In genomic region chr21:33977721-33978369, GRCh38 we compare ENCODE assay signal across 1 cellular context.
A peak's percentile ranks its signal among the peaks of the same experiment; 100 is the strongest.
TF ChIP-seq lines count a peak whose summit lies in the region.

No MANE protein-coding gene starts in this region.

TF ChIP-seq in K562, 482 proteins besides CTCF, POLR2A, EP300 and RAD21 (continued from another document):
- TF ChIP-seq, protein P1, sequence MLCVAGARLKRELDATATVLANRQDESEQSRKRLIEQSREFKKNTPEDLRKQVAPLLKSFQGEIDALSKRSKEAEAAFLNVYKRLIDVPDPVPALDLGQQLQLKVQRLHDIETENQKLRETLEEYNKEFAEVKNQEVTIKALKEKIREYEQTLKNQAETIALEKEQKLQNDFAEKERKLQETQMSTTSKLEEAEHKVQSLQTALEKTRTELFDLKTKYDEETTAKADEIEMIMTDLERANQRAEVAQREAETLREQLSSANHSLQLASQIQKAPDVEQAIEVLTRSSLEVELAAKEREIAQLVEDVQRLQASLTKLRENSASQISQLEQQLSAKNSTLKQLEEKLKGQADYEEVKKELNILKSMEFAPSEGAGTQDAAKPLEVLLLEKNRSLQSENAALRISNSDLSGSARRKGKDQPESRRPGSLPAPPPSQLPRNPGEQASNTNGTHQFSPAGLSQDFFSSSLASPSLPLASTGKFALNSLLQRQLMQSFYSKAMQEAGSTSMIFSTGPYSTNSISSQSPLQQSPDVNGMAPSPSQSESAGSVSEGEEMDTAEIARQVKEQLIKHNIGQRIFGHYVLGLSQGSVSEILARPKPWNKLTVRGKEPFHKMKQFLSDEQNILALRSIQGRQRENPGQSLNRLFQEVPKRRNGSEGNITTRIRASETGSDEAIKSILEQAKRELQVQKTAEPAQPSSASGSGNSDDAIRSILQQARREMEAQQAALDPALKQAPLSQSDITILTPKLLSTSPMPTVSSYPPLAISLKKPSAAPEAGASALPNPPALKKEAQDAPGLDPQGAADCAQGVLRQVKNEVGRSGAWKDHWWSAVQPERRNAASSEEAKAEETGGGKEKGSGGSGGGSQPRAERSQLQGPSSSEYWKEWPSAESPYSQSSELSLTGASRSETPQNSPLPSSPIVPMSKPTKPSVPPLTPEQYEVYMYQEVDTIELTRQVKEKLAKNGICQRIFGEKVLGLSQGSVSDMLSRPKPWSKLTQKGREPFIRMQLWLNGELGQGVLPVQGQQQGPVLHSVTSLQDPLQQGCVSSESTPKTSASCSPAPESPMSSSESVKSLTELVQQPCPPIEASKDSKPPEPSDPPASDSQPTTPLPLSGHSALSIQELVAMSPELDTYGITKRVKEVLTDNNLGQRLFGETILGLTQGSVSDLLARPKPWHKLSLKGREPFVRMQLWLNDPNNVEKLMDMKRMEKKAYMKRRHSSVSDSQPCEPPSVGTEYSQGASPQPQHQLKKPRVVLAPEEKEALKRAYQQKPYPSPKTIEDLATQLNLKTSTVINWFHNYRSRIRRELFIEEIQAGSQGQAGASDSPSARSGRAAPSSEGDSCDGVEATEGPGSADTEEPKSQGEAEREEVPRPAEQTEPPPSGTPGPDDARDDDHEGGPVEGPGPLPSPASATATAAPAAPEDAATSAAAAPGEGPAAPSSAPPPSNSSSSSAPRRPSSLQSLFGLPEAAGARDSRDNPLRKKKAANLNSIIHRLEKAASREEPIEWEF (CRISPR knock-in tag; IDR thresholded peaks at IDR 0.05) = 0 out of 2 replicates have a peak, but pooled peaks have one; percentile 60
- TF ChIP-seq NONO (IDR thresholded peaks at IDR 0.05; ENCODE audit: low read depth in 2 of 2, low read length in 1 of 2) = no peak
- TF ChIP-seq TRIM25 (IDR thresholded peaks at IDR 0.05; ENCODE audit: borderline replicate concordance) = no peak
- TF ChIP-seq DMBX1 (CRISPR knock-in tag; IDR thresholded peaks at IDR 0.05; ENCODE audit: borderline replicate concordance) = peak; percentile 48; the same call in 1 of the 2 replicates
- TF ChIP-seq RBM17 (IDR thresholded peaks at IDR 0.05; ENCODE audit: borderline replicate concordance, low read depth, low read length) = no peak
- TF ChIP-seq ZBTB17 (CRISPR knock-in tag; IDR thresholded peaks at IDR 0.05) = peak; percentile 74; the same call in 1 of the 2 replicates
- TF ChIP-seq ZNF311 (CRISPR knock-in tag; IDR thresholded peaks at IDR 0.05) = peak; percentile 56; the same call in 1 of the 2 replicates
- TF ChIP-seq GTF2E2 (tag; IDR thresholded peaks at IDR 0.05) = 0 out of 2 replicates have a peak, but pooled peaks have one; percentile 26
- TF ChIP-seq, protein P2, sequence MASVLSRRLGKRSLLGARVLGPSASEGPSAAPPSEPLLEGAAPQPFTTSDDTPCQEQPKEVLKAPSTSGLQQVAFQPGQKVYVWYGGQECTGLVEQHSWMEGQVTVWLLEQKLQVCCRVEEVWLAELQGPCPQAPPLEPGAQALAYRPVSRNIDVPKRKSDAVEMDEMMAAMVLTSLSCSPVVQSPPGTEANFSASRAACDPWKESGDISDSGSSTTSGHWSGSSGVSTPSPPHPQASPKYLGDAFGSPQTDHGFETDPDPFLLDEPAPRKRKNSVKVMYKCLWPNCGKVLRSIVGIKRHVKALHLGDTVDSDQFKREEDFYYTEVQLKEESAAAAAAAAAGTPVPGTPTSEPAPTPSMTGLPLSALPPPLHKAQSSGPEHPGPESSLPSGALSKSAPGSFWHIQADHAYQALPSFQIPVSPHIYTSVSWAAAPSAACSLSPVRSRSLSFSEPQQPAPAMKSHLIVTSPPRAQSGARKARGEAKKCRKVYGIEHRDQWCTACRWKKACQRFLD (CRISPR knock-in tag; IDR thresholded peaks at IDR 0.05) = 0 out of 2 replicates have a peak, but pooled peaks have one; percentile 28
